ENCODE assay signal across 1 cellular context in genomic region chr14:51979399-51979709, GRCh38.
TF ChIP-seq lines count a peak whose summit lies in the region.

No MANE protein-coding gene starts in this region.

TF ChIP-seq in H1, 55 proteins besides CTCF, POLR2A, EP300 and RAD21:
- TF ChIP-seq BCL11A (IDR thresholded peaks at IDR 0.05; ENCODE audit: low read depth in 2 of 2, low read length in 2 of 2) = no peak
- TF ChIP-seq RNF2 (IDR thresholded peaks at IDR 0.05; ENCODE audit: borderline replicate concordance, low read depth, low read length, missing control alignments, poor library complexity, severe bottlenecking) = no peak
- no peak for TF ChIP-seq TCF12 (IDR thresholded peaks at IDR 0.05; ENCODE audit: low read depth, low read length)
- TF ChIP-seq TAF1 (IDR thresholded peaks at IDR 0.05; ENCODE audit: low read depth, low read length) = no peak
- no peak for TF ChIP-seq GTF2F1 (IDR thresholded peaks at IDR 0.05; ENCODE audit: borderline replicate concordance, low read depth, low read length)
- no peak for TF ChIP-seq HDAC6 (IDR thresholded peaks at IDR 0.05; ENCODE audit: low read depth, low read length)
- TF ChIP-seq CHD1 (IDR thresholded peaks at IDR 0.05; ENCODE audit: low read depth, low read length) = no peak
- TF ChIP-seq, protein P1, sequence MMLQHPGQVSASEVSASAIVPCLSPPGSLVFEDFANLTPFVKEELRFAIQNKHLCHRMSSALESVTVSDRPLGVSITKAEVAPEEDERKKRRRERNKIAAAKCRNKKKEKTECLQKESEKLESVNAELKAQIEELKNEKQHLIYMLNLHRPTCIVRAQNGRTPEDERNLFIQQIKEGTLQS (IDR thresholded peaks at IDR 0.05; ENCODE audit: insufficient read depth, low read depth, low read length) = no peak
- no peak for TF ChIP-seq NANOG (IDR thresholded peaks at IDR 0.05; ENCODE audit: insufficient read depth, low read depth, low read length, poor library complexity, severe bottlenecking)
- no peak for TF ChIP-seq KDM1A (IDR thresholded peaks at IDR 0.05; ENCODE audit: borderline replicate concordance, low read length)
